ENCODE assay signal across 9 cellular contexts in genomic region chr2:165239230-165239629, GRCh38. TPM values are rescaled to one million over a fixed set of nuclear protein-coding genes. Genes with fewer than 3 reads are reported as not detected.
DNase-seq lines count a peak whose midpoint lies in the region; ATAC-seq and TF ChIP-seq lines count a peak whose summit lies in the region.
"Had no signal": no experiment of that assay in that cellular context is flagged by ENCODE, and none has a peak within 500 bp of the region (broad histone marks: within the 10 kb centered on the region; RNA-seq: fewer than 3 reads in every experiment).

TSS of gene SCN2A (plus strand) at chr2:165239414. CDS start at chr2:165295824, 56,410 bp downstream.

- H3K9me3 Mint-ChIP-seq in activated CD4-positive, alpha-beta T cell treated with anti-CD3 and anti-CD28 coated beads, Interleukin-2, amount 10 ng/mL, durations not matched to agents 24 days and 14 days = no peaks in the 10 kb centered on the region
- H3K9me3 Mint-ChIP-seq in stimulated activated effector memory CD8-positive, alpha-beta T cell treated with anti-CD3 and anti-CD28 coated beads, Interleukin-12 subunit alpha, Interleukin-12 subunit beta, amount 100 ng/mL, for 72 hours = no peaks in the 10 kb centered on the region
- H3K9me3 Mint-ChIP-seq: dendritic cell treated with granulocyte-macrophage colony-stimulating factor and Interleukin-4, amounts not matched to agents 40 ng/mL and 50 ng/mL, for 4 days had no signal

- H3K4me3 ChIP-seq in right lobe of liver = no peak within 1 kb of the TSS

- no peaks in the 10 kb centered on the region for H3K36me3 Mint-ChIP-seq in activated CD4-positive, alpha-beta T cell treated with anti-CD3 and anti-CD28 coated beads, Interleukin-2, amount 10 ng/mL, durations not matched to agents 24 days and 14 days (ENCODE audit: low read depth)
- H3K36me3 Mint-ChIP-seq in stimulated activated effector memory CD8-positive, alpha-beta T cell treated with anti-CD3 and anti-CD28 coated beads, Interleukin-12 subunit alpha, Interleukin-12 subunit beta, amount 100 ng/mL, for 72 hours = no peaks in the 10 kb centered on the region

- no peaks in the 10 kb centered on the region for H3K36me3 ChIP-seq in right lobe of liver

- no peak within 1 kb of the TSS for H3K27ac Mint-ChIP-seq in activated CD4-positive, alpha-beta T cell treated with anti-CD3 and anti-CD28 coated beads, Interleukin-2, amount 10 ng/mL, durations not matched to agents 24 days and 14 days
- no peak within 1 kb of the TSS for H3K27ac Mint-ChIP-seq in stimulated activated effector memory CD8-positive, alpha-beta T cell treated with anti-CD3 and anti-CD28 coated beads, Interleukin-12 subunit alpha, Interleukin-12 subunit beta, amount 100 ng/mL, for 72 hours
- H3K27ac Mint-ChIP-seq: dendritic cell treated with granulocyte-macrophage colony-stimulating factor and Interleukin-4, amounts not matched to agents 40 ng/mL and 50 ng/mL, for 4 days had no signal

- peak; percentile 64 for DNase-seq in activated CD4-positive, alpha-beta T cell treated with anti-CD3 and anti-CD28 coated beads, Interleukin-2, amount 10 ng/mL, durations not matched to agents 24 days and 14 days
- DNase-seq in activated CD4-positive, alpha-beta T cell treated with anti-CD3 and anti-CD28 coated beads for 1 hour = no peak
- DNase-seq in NCI-H2227 treated with DMSO at 0.1 percent for 48 hours (lab: John Stamatoyannopoulos, UW) = peak; percentile 84
- peak; percentile 59 for DNase-seq in cerebellum (ENCODE audit: low spot score)
- no peak for DNase-seq in right lobe of liver
- DNase-seq in stimulated activated effector memory CD8-positive, alpha-beta T cell treated with anti-CD3 and anti-CD28 coated beads, Interleukin-12 subunit alpha, Interleukin-12 subunit beta, amount 100 ng/mL, for 72 hours (ENCODE audit: low spot score in 2 of 2) = no peak
- DNase-seq in NK-92 (lab: John Stamatoyannopoulos, UW; ENCODE audit: unreplicated experiment) = no peak

- TF ChIP-seq CTCF in right lobe of liver (IDR thresholded peaks at IDR 0.05) = peak; percentile 17 to 56 (median 44)

- intact Hi-C loops in activated CD4-positive, alpha-beta T cell treated with anti-CD3 and anti-CD28 coated beads, Interleukin-2, amount 10 ng/mL, durations not matched to agents 24 days and 14 days (cut with micrococcal nuclease) = loop anchor here (1.0 to 5.0 kb wide), 2 partner anchors 54 to 68 kb away; no protein-coding TSS in a partner anchor
- intact Hi-C loops in right lobe of liver (cut with DNase I) = no loop called here

- H3K27me3 ChIP-seq in right lobe of liver = no peaks in the 10 kb centered on the region

- no peaks in the 10 kb centered on the region for H3K4me1 Mint-ChIP-seq in activated CD4-positive, alpha-beta T cell treated with anti-CD3 and anti-CD28 coated beads, Interleukin-2, amount 10 ng/mL, durations not matched to agents 24 days and 14 days
- H3K4me1 Mint-ChIP-seq in stimulated activated effector memory CD8-positive, alpha-beta T cell treated with anti-CD3 and anti-CD28 coated beads, Interleukin-12 subunit alpha, Interleukin-12 subunit beta, amount 100 ng/mL, for 72 hours = no peaks in the 10 kb centered on the region

- no peaks in the 10 kb centered on the region for H3K4me1 ChIP-seq in right lobe of liver

- no peak for TF ChIP-seq POLR2A in right lobe of liver (IDR thresholded peaks at IDR 0.05)

- H3K4me3 Mint-ChIP-seq in activated CD4-positive, alpha-beta T cell treated with anti-CD3 and anti-CD28 coated beads, Interleukin-2, amount 10 ng/mL, durations not matched to agents 24 days and 14 days = no peak within 1 kb of the TSS
- H3K4me3 Mint-ChIP-seq in stimulated activated effector memory CD8-positive, alpha-beta T cell treated with anti-CD3 and anti-CD28 coated beads, Interleukin-12 subunit alpha, Interleukin-12 subunit beta, amount 100 ng/mL, for 72 hours = no peak within 1 kb of the TSS
- H3K4me3 Mint-ChIP-seq: dendritic cell treated with granulocyte-macrophage colony-stimulating factor and Interleukin-4, amounts not matched to agents 40 ng/mL and 50 ng/mL, for 4 days had no signal

- H3K27me3 Mint-ChIP-seq in activated CD4-positive, alpha-beta T cell treated with anti-CD3 and anti-CD28 coated beads, Interleukin-2, amount 10 ng/mL, durations not matched to agents 24 days and 14 days = no peaks in the 10 kb centered on the region
- H3K27me3 Mint-ChIP-seq: dendritic cell treated with granulocyte-macrophage colony-stimulating factor and Interleukin-4, amounts not matched to agents 40 ng/mL and 50 ng/mL, for 4 days had no signal

- ATAC-seq in HG03060 (IDR thresholded peaks at IDR 0.05; ENCODE audit: low read depth, unreplicated experiment) = peak; percentile 52
- peak in 2 of 4 donors; percentile 49 to 55 for ATAC-seq in right lobe of liver
- no peak for ATAC-seq in stimulated activated effector memory CD8-positive, alpha-beta T cell treated with anti-CD3 and anti-CD28 coated beads, Interleukin-12 subunit alpha, Interleukin-12 subunit beta, amount 100 ng/mL, for 72 hours

- 21% methylated on average over 3 of the region's 3 CpGs for WGBS in right lobe of liver (ENCODE audit: insufficient coverage, low coverage, low lambda C conversion rate, missing lambda C conversion rate)

- H3K9me3 ChIP-seq in right lobe of liver = no peaks in the 10 kb centered on the region

- H3K27ac ChIP-seq in right lobe of liver = no peak within 1 kb of the TSS

RNA-seq across cellular contexts. Expression of gene SCN2A, which starts in this region (rescaled TPM):
- not detected in 2 replicates for total RNA-seq in activated CD4-positive, alpha-beta T cell treated with anti-CD3 and anti-CD28 coated beads, Interleukin-2, amount 10 ng/mL, durations not matched to agents 24 days and 14 days
- total RNA-seq in cerebellum (117 TPM), right lobe of liver (under 1 TPM in 2 of 6 experiments, not detected in 4; 0.12 to 0.27 TPM)

Comparison
In these comparisons a context has a peak if more than half of its experiments do, and no peak if none do; other contexts are left out.
1. RNA of gene SCN2A (total RNA-seq): 117 TPM in cerebellum (single experiment); 0.12 to 0.27 TPM in right lobe of liver and not detected in activated CD4-positive, alpha-beta T cell treated with anti-CD3 and anti-CD28 coated beads, Interleukin-2, amount 10 ng/mL, durations not matched to agents 24 days and 14 days; every median in the first group is over 10 times any median in the second.
2. Peak in DNase-seq in activated CD4-positive, alpha-beta T cell treated with anti-CD3 and anti-CD28 coated beads, Interleukin-2, amount 10 ng/mL, durations not matched to agents 24 days and 14 days; RNA of the gene not detected or under 1 TPM.
3. DNase-seq: peak in NCI-H2227 treated with DMSO at 0.1 percent for 48 hours (single experiment) and cerebellum (single experiment); none in activated CD4-positive, alpha-beta T cell treated with anti-CD3 and anti-CD28 coated beads for 1 hour (single experiment), right lobe of liver (0 of 3), stimulated activated effector memory CD8-positive, alpha-beta T cell treated with anti-CD3 and anti-CD28 coated beads, Interleukin-12 subunit alpha, Interleukin-12 subunit beta, amount 100 ng/mL, for 72 hours (0 of 2) and NK-92 (single experiment).